ENCODE assay signal across 8 cellular contexts in genomic region chr7:104848386-104848990, GRCh38.
DNase-seq lines count a peak whose midpoint lies in the region; ATAC-seq and TF ChIP-seq lines count a peak whose summit lies in the region.

No MANE protein-coding gene starts in this region.

- no peaks in the 10 kb centered on the region for H3K4me1 ChIP-seq in CD8-positive, alpha-beta T cell (ENCODE audit: insufficient read depth, low read length)

- no peaks in the 10 kb centered on the region for H3K27me3 ChIP-seq in CD8-positive, alpha-beta T cell (ENCODE audit: insufficient read depth, low read length)

- POLR2A ChIA-PET in CD8-positive, alpha-beta T cell (lab: Charles Lee): no interaction called here

- H3K36me3 Mint-ChIP-seq in CD8-positive, alpha-beta T cell: no peaks in the 10 kb centered on the region

- no peaks in the 10 kb centered on the region for H3K4me1 Mint-ChIP-seq in CD8-positive, alpha-beta T cell (ENCODE audit: low read depth)

- H3K36me3 ChIP-seq in CD8-positive, alpha-beta T cell (ENCODE audit: insufficient read depth, low read length): no peaks in the 10 kb centered on the region

- H3K27ac ChIP-seq in CD8-positive, alpha-beta T cell (ENCODE audit: low read depth, low read length): no peak overlapping the region

- intact Hi-C loops in CD8-positive, alpha-beta T cell (cut with DNase I, micrococcal nuclease): loop anchor here (1.0 to 2.0 kb wide), 3 partner anchors 618 to 1275 kb away; no protein-coding TSS in a partner anchor

- peak; percentile 31 for ATAC-seq in CD8-positive, alpha-beta T cell
- peak; percentile 71 for ATAC-seq in GM19463 (IDR thresholded peaks at IDR 0.05; ENCODE audit: unreplicated experiment)

- peak; percentile 79 for TF ChIP-seq CTCF in CD8-positive, alpha-beta T cell (IDR thresholded peaks at IDR 0.05)

- peak; percentile 9 to 59 (median 40) for DNase-seq in CD8-positive, alpha-beta T cell
- DNase-seq in NCI-H187 treated with DMSO at 0.1 percent for 48 hours (lab: John Stamatoyannopoulos, UW): peak; percentile 15
- peak; percentile 14 to 60 for DNase-seq in activated CD4-positive, alpha-beta T cell treated with anti-CD3 and anti-CD28 coated beads for 4 hours
- DNase-seq in dedifferentiated amniotic fluid mesenchymal stem cell (ENCODE audit: extremely low spot score): peak; percentile 40
- DNase-seq in medulla oblongata (ENCODE audit: extremely low spot score): peak; percentile 94
- DNase-seq in stimulated activated CD8-positive, alpha-beta memory T cell treated with anti-CD3 and anti-CD28 coated beads, Interleukin-4, amount 100 ng/mL, for 48 hours: peak; percentile 78
- no peak for DNase-seq in 8988T

- H3K4me3 ChIP-seq in CD8-positive, alpha-beta T cell (ENCODE audit: low read depth, low read length): no peak overlapping the region

- H3K27me3 Mint-ChIP-seq in CD8-positive, alpha-beta T cell (ENCODE audit: low read depth): peaks cover 29% of the 10 kb centered on the region

- no peak overlapping the region for H3K27ac Mint-ChIP-seq in CD8-positive, alpha-beta T cell

- no peak overlapping the region for H3K4me3 Mint-ChIP-seq in CD8-positive, alpha-beta T cell

- H3K9me3 ChIP-seq in CD8-positive, alpha-beta T cell (ENCODE audit: low read length): no peaks in the 10 kb centered on the region

- H3K9me3 Mint-ChIP-seq in CD8-positive, alpha-beta T cell: no peaks in the 10 kb centered on the region

- CTCF ChIA-PET in CD8-positive, alpha-beta T cell (lab: Charles Lee): interaction anchor here (0.6 to 3.3 kb wide), 14 partner anchors 9 to 1438 kb away, joined by 3 to 37 read pairs (median 5); no protein-coding TSS in a partner anchor
